In genomic region chr2:37653805-37654378, GRCh38 we compare ENCODE assay signal across 8 cellular contexts. TPM values are rescaled to one million over a fixed set of nuclear protein-coding genes. Genes with fewer than 3 reads are reported as not detected.
DNase-seq lines count a peak whose midpoint lies in the region; ATAC-seq, FAIRE-seq and TF ChIP-seq lines count a peak whose summit lies in the region.

No MANE protein-coding gene starts in this region.

- H2AFZ ChIP-seq in HepG2 (ENCODE audit: low read length) (no peak overlapping the region), endothelial cell of umbilical vein (ENCODE audit: low read depth, low read length) (no peak overlapping the region)

- 73% methylated on average over 14 of the region's 14 CpGs for WGBS in liver
- WGBS in HepG2 (ENCODE audit: low lambda C conversion rate) = 57% methylated on average over 14 of the region's 14 CpGs
- 84 to 85% methylated on average over 14 of the region's 14 CpGs for WGBS in pancreas, 2 donors

- H3K36me3 ChIP-seq in liver (ENCODE audit: control insufficient read depth in 4 of 4, insufficient read depth in 3 of 4, low read depth in 1 of 4, low read length in 3 of 4) = no peaks in the 10 kb centered on the region
- no peaks in the 10 kb centered on the region for H3K36me3 ChIP-seq in HepG2 (replicated peaks in 1 of 2; ENCODE audit: control insufficient read depth in 1 of 2, insufficient read depth in 2 of 2, low read length in 2 of 2)
- no peaks in the 10 kb centered on the region for H3K36me3 ChIP-seq in endothelial cell of umbilical vein (ENCODE audit: control insufficient read depth in 2 of 2, extremely low read depth in 1 of 2, insufficient read depth in 2 of 2, low read length in 2 of 2)
- H3K36me3 ChIP-seq in pancreas = no peaks in the 10 kb centered on the region

- FAIRE-seq in HepG2 (lab: Jason Lieb, UNC) = no peak
- no peak for FAIRE-seq in endothelial cell of umbilical vein (lab: Jason Lieb, UNC)
- no peak for FAIRE-seq in pancreas (lab: Jason Lieb, UNC)

- H3K4me1 ChIP-seq in liver (ENCODE audit: control insufficient read depth in 4 of 4, insufficient read depth in 4 of 4, low read length in 3 of 4) (no peaks in the 10 kb centered on the region), HepG2 (ENCODE audit: insufficient read depth, low read length) (no peaks in the 10 kb centered on the region), endothelial cell of umbilical vein (ENCODE audit: control insufficient read depth, extremely low read depth, insufficient read depth, low read length) (peaks cover 79% of the 10 kb centered on the region), pancreas (peaks cover 0 to 17% (median 0%) of the 10 kb centered on the region in 3 donors)

- peak overlapping the region; percentile 48 to 66 for H3K27ac ChIP-seq in liver (ENCODE audit: low read depth in 1 of 2, low read length in 2 of 2)
- H3K27ac ChIP-seq in HepG2 (ENCODE audit: extremely low read length, insufficient read depth, low read length) = no peak overlapping the region
- peak overlapping the region; percentile 97 for H3K27ac ChIP-seq in endothelial cell of umbilical vein (ENCODE audit: insufficient read depth, low read depth, low read length)
- peak overlapping the region in 2 of 4 donors; percentile 11 to 37 for H3K27ac ChIP-seq in pancreas

- intact Hi-C loops in HepG2 (cut with micrococcal nuclease; ENCODE audit: unreplicated experiment) (no loop called here), endothelial cell of umbilical vein (cut with micrococcal nuclease) (loop anchor here (1.0 to 10.0 kb wide), 2 partner anchors 9 to 329 kb away; partner anchors contain the start of gene PRKD3), pancreas (cut with DNase I) (no loop called here)

- dilution Hi-C loops in endothelial cell of umbilical vein (cut with MboI; ENCODE audit: extremely low pct_ligation_motif_present, low sequenced_read_pairs) = no loop called here

- H3K27ac Mint-ChIP-seq in progenitor cell of endocrine pancreas = no peak overlapping the region

- no peak overlapping the region for H3K4me3 ChIP-seq in liver (ENCODE audit: low read depth in 1 of 3, low read length in 3 of 3)
- H3K4me3 ChIP-seq in HepG2 (replicated peaks in 1 of 3; ENCODE audit: insufficient read depth in 1 of 3, low read depth in 2 of 3, low read length in 3 of 3) = no peak overlapping the region
- no peak overlapping the region for H3K4me3 ChIP-seq in endothelial cell of umbilical vein (replicated peaks in 1 of 3; ENCODE audit: insufficient read depth in 1 of 3, low read depth in 1 of 3, low read length in 3 of 3)
- H3K4me3 ChIP-seq in pancreas = no peak overlapping the region

- H3K9me3 Mint-ChIP-seq in progenitor cell of endocrine pancreas (ENCODE audit: low read depth) = no peaks in the 10 kb centered on the region

- H3K9me1 ChIP-seq in endothelial cell of umbilical vein (replicated peaks; ENCODE audit: control insufficient read depth, extremely low read depth, insufficient read depth, low read length) = no peaks in the 10 kb centered on the region

- ATAC-seq in HepG2 = no peak
- ATAC-seq in HG02938 (IDR thresholded peaks at IDR 0.05; ENCODE audit: unreplicated experiment) = peak; percentile 39
- ATAC-seq in pancreas = peak in 3 of 4 donors; percentile 32 to 71 (median 48)
- no peak for ATAC-seq in GM19455 (IDR thresholded peaks at IDR 0.05; ENCODE audit: unreplicated experiment)

- peaks cover 46% of the 10 kb centered on the region for H3K4me1 Mint-ChIP-seq in progenitor cell of endocrine pancreas (ENCODE audit: low read depth)

- H3K9me3 ChIP-seq in liver (ENCODE audit: control insufficient read depth in 4 of 4, low read length in 3 of 4) (no peaks in the 10 kb centered on the region), HepG2 (ENCODE audit: low read length) (no peaks in the 10 kb centered on the region), endothelial cell of umbilical vein (replicated peaks; ENCODE audit: control insufficient read depth, insufficient read depth, low read length) (no peaks in the 10 kb centered on the region), pancreas (no peaks in the 10 kb centered on the region)

- no peak for DNase-seq in HepG2 (ENCODE audit: low spot score)
- peak; percentile 42 for DNase-seq in NOMO-1 treated with dmso at 0.1 percent for 144 hours (lab: John Stamatoyannopoulos, UW; ENCODE audit: unreplicated experiment)
- DNase-seq in endothelial cell of umbilical vein (ENCODE audit: low read depth, low spot score) = no peak
- peak in 1 of 6 donors; percentile 34 for DNase-seq in pancreas
- DNase-seq in progenitor cell of endocrine pancreas (ENCODE audit: low spot score, unreplicated experiment) = no peak

- TF ChIP-seq CTCF in liver (IDR thresholded peaks at IDR 0.05; ENCODE audit: low read depth, low read length, missing input control) (no peak), HepG2 (CRISPR knock-in tag; IDR thresholded peaks at IDR 0.05) (no peak), endothelial cell of umbilical vein (IDR thresholded peaks at IDR 0.05; ENCODE audit: extremely low read depth in 1 of 2, insufficient read depth in 1 of 2, low read depth in 1 of 2, low read length in 2 of 2) (no peak), pancreas (IDR thresholded peaks at IDR 0.05) (no peak), progenitor cell of endocrine pancreas (IDR thresholded peaks at IDR 0.05; ENCODE audit: unreplicated experiment) (no peak)

- TF ChIP-seq RAD21 in liver (IDR thresholded peaks at IDR 0.05) = no peak
- TF ChIP-seq RAD21 in HepG2 (CRISPR knock-in tag; IDR thresholded peaks at IDR 0.05) = no peak

- H4K20me1 ChIP-seq in HepG2 (ENCODE audit: insufficient read depth, low read length) (no peaks in the 10 kb centered on the region), endothelial cell of umbilical vein (replicated peaks; ENCODE audit: control insufficient read depth, extremely low read depth, insufficient read depth, low read length) (no peaks in the 10 kb centered on the region)

- no peak overlapping the region for H3K4me2 ChIP-seq in HepG2 (ENCODE audit: low read depth, low read length)
- peak overlapping the region; percentile 36 for H3K4me2 ChIP-seq in endothelial cell of umbilical vein (ENCODE audit: insufficient read depth, low read length)

- no peak overlapping the region for H3K4me3 Mint-ChIP-seq in progenitor cell of endocrine pancreas (ENCODE audit: low read depth)

- H3K36me3 Mint-ChIP-seq in progenitor cell of endocrine pancreas (ENCODE audit: insufficient read depth) = peaks cover 16% of the 10 kb centered on the region

- no peaks in the 10 kb centered on the region for H3K27me3 ChIP-seq in liver (ENCODE audit: control insufficient read depth in 4 of 4, insufficient read depth in 4 of 4, low read length in 3 of 4)
- peaks cover 0 to 40% of the 10 kb centered on the region in 2 experiments; a peak in 4 of 5 replicates for H3K27me3 ChIP-seq in HepG2 (ENCODE audit: control insufficient read depth in 1 of 2, insufficient read depth in 2 of 2, low read length in 2 of 2)
- no peaks in the 10 kb centered on the region for H3K27me3 ChIP-seq in endothelial cell of umbilical vein (ENCODE audit: control insufficient read depth in 2 of 2, insufficient read depth in 2 of 2, low read length in 2 of 2)
- H3K27me3 ChIP-seq in pancreas = no peaks in the 10 kb centered on the region

- POLR2A ChIA-PET in HepG2 (lab: Yijun Ruan, JAX) = no interaction called here
- POLR2A ChIA-PET in endothelial cell of umbilical vein (lab: Charles Lee) = no interaction called here

- TF ChIP-seq POLR2A in HepG2 (IDR thresholded peaks at IDR 0.05; ENCODE audit: insufficient read depth in 1 of 2, low read depth in 2 of 2, low read length in 2 of 2) (no peak), endothelial cell of umbilical vein (IDR thresholded peaks at IDR 0.05; ENCODE audit: low read depth, low read length) (peak; percentile 6)

- no peak for TF ChIP-seq EP300 in HepG2 (IDR thresholded peaks at IDR 0.05; ENCODE audit: low read depth in 2 of 2, low read length in 2 of 2)
- no peak for TF ChIP-seq EP300 in HepG2 (CRISPR knock-in tag; IDR thresholded peaks at IDR 0.05; ENCODE audit: borderline replicate concordance)

- in situ Hi-C loops in HepG2 (cut with HindIII; ENCODE audit: extremely low pct_ligation_motif_present, low pct_unique_long_range_greater_than_20kb) = no loop called here

- no peaks in the 10 kb centered on the region for H3K27me3 Mint-ChIP-seq in progenitor cell of endocrine pancreas

- H3K79me2 ChIP-seq in HepG2 (ENCODE audit: insufficient read depth, low read length) = no peaks in the 10 kb centered on the region
- peaks cover 83% of the 10 kb centered on the region for H3K79me2 ChIP-seq in endothelial cell of umbilical vein (ENCODE audit: control insufficient read depth, insufficient read depth, low read length)

- BruUV-seq in HepG2 (replicated peaks; lab: Mats Ljungman, UMichigan) = no TSS peak
- BruUV-seq in endothelial cell of umbilical vein (replicated peaks; lab: Mats Ljungman, UMichigan) = TSS peak; percentile 49

- CTCF ChIA-PET in HepG2 (lab: Yijun Ruan, JAX; ENCODE audit: low intra/inter-chr PET ratio, low total read pairs) (no interaction called here), endothelial cell of umbilical vein (lab: Charles Lee) (interaction anchor here (0.5 to 3.9 kb wide), 18 partner anchors 10 to 773 kb away, joined by 3 to 28 read pairs (median 4); no protein-coding TSS in a partner anchor)

- H3K9ac ChIP-seq in liver (ENCODE audit: low read depth in 1 of 2, low read length in 2 of 2) (no peak overlapping the region), HepG2 (ENCODE audit: insufficient read depth, low read depth, low read length) (no peak overlapping the region), endothelial cell of umbilical vein (replicated peaks; ENCODE audit: extremely low read depth, insufficient read depth, low read length) (peak overlapping the region; percentile 48)

RNA-seq across cellular contexts. Expression of gene CDC42EP3, which starts 17.6 kb away (rescaled TPM):
- 1 to 10 TPM; 2.5 to 3.8 TPM for total RNA-seq in liver
- polyA plus RNA-seq in liver = 1 to 10 TPM; 2.7 to 4.1 TPM
- not detected in 2 replicates for total RNA-seq in HepG2 (2016; rRNA removed; fragmentation: Illumina TruSeq; extraction: Trizol)
- total RNA-seq in HepG2 (2016; cell fraction: cytosol; rRNA removed; fragmentation: Illumina TruSeq; extraction: Trizol; ENCODE audit: low read depth) = not detected in 2 replicates
- not detected in 2 replicates for total RNA-seq in HepG2 (2016; cell fraction: insoluble cytoplasmic fraction; rRNA removed; fragmentation: Illumina TruSeq; extraction: Trizol)
- not detected in 2 replicates for total RNA-seq in HepG2 (2016; cell fraction: membrane; rRNA removed; fragmentation: Illumina TruSeq; extraction: Trizol)
- total RNA-seq in HepG2 (2016; cell fraction: nucleus; rRNA removed; fragmentation: Illumina TruSeq; extraction: Trizol) = not detected in 2 replicates
- polyA plus RNA-seq in HepG2 (2011; rRNA removed) = 0.01 TPM in 1 of 2 replicates, not detected in the other
- 0.07 and 0.10 TPM in 2 replicates for polyA plus RNA-seq in HepG2 (2011; cell fraction: cytosol; rRNA removed)
- not detected in 2 replicates for polyA plus RNA-seq in HepG2 (2011; cell fraction: nucleus; rRNA removed)
- not detected in 2 replicates for polyA plus RNA-seq in HepG2 (2012)
- not detected in 2 replicates for polyA plus RNA-seq in HepG2 (2016; cell fraction: cytosol; fragmentation: Illumina TruSeq; extraction: Trizol; ENCODE audit: low read depth)
- polyA plus RNA-seq in HepG2 (2016; cell fraction: insoluble cytoplasmic fraction; fragmentation: Illumina TruSeq; extraction: Trizol; ENCODE audit: low read depth) = 0.04 TPM in 1 of 2 replicates, not detected in the other
- polyA plus RNA-seq in HepG2 (2016; cell fraction: membrane; fragmentation: Illumina TruSeq; extraction: Trizol; ENCODE audit: low read depth) = 0.05 TPM in 1 of 2 replicates, not detected in the other
- not detected in 2 replicates for polyA plus RNA-seq in HepG2 (2016; cell fraction: nucleus; fragmentation: Illumina TruSeq; extraction: Trizol; ENCODE audit: insufficient read depth, low read depth)
- 4.4 TPM in 1 of 2 replicates, not detected in the other for polyA minus RNA-seq in HepG2 (2011; rRNA and poly(A)+ RNA removed; ENCODE audit: low replicate concordance)
- not detected in 2 replicates for polyA minus RNA-seq in HepG2 (2011; cell fraction: cytosol; rRNA and poly(A)+ RNA removed)
- polyA minus RNA-seq in HepG2 (2011; cell fraction: nucleus; rRNA and poly(A)+ RNA removed) = not detected in 2 replicates
- 40.2 and 54.7 TPM in 2 replicates for total RNA-seq in endothelial cell of umbilical vein
- polyA plus RNA-seq in endothelial cell of umbilical vein = 14.6 and 14.9 TPM in 2 replicates
- 23.3 and 25.2 TPM in 2 replicates for polyA plus RNA-seq in endothelial cell of umbilical vein (2011; cell fraction: cytosol; rRNA removed)
- 20.4 and 27.5 TPM in 2 replicates for polyA plus RNA-seq in endothelial cell of umbilical vein (2011; cell fraction: nucleus; rRNA removed)
- 12.7 and 22.3 TPM in 2 replicates for polyA plus RNA-seq in endothelial cell of umbilical vein (2012)
- polyA minus RNA-seq in endothelial cell of umbilical vein = 21.0 and 23.1 TPM in 2 replicates
- polyA minus RNA-seq in endothelial cell of umbilical vein (2011; cell fraction: cytosol; rRNA and poly(A)+ RNA removed) = 1.1 TPM
- polyA minus RNA-seq in endothelial cell of umbilical vein (2011; cell fraction: nucleus; rRNA and poly(A)+ RNA removed) = 19.4 and 31.1 TPM in 2 replicates
- 10 to 100 TPM in 2 of 6 donors, 1 to 10 TPM in 4; 3.5 to 11.9 (median 6.4) TPM for total RNA-seq in pancreas
- polyA plus RNA-seq in pancreas = 1 to 10 TPM; 3.6 to 8.5 TPM
- 43.1 and 48.5 TPM in 2 replicates for total RNA-seq in progenitor cell of endocrine pancreas

Comparison
In these comparisons a context has a peak if more than half of its experiments do, and no peak if none do; other contexts are left out.
1. ATAC-seq: peak in HG02938 (single experiment) and pancreas (3 of 4); none in HepG2 (single experiment) and GM19455 (single experiment).